In genomic region chr2:68695971-68696370, GRCh38 we compare ENCODE assay signal across 28 cellular contexts. TPM values are rescaled to one million over a fixed set of nuclear protein-coding genes. Genes with fewer than 3 reads are reported as not detected.
"Had no signal": no experiment of that assay in that cellular context is flagged by ENCODE, and none has a peak within 500 bp of the region (broad histone marks: within the 10 kb centered on the region; RNA-seq: fewer than 3 reads in every experiment).

No MANE protein-coding gene starts in this region.

- H3K4me3 ChIP-seq: colonic mucosa, esophagus squamous epithelium, mucosa of descending colon, smooth muscle cell, suprapubic skin, transverse colon, upper lobe of right lung, uterus had no signal

- H3K9ac ChIP-seq: parathyroid adenoma had no signal

- H3K9me3 ChIP-seq: colonic mucosa, neutrophil, suprapubic skin, upper lobe of right lung, uterus had no signal

- DNase-seq: colonic mucosa; dermis blood vessel endothelial cell; effector memory CD4-positive, alpha-beta T cell; esophagus squamous epithelium; kidney; mesenchymal stem cell; mucosa of descending colon; naive B cell; stimulated activated CD4-positive, alpha-beta T cell treated with anti-CD3 and anti-CD28 coated beads, Interleukin-12 subunit alpha, Interleukin-12 subunit beta, amount 100 ng/mL, for 4 hours; stimulated activated CD4-positive, alpha-beta T cell treated with anti-CD3 and anti-CD28 coated beads, Interleukin-1b, Interleukin-23, amount 100 ng/mL, for 48 hours; stimulated activated CD4-positive, alpha-beta T cell treated with anti-CD3 and anti-CD28 coated beads, Interleukin-4, amount 100 ng/mL, for 1 hour; stimulated activated CD8-positive, alpha-beta memory T cell treated with anti-CD3 and anti-CD28 coated beads, Interleukin-4, amount 100 ng/mL, for 48 hours; stimulated activated naive CD4-positive, alpha-beta T cell; stimulated activated naive CD8-positive, alpha-beta T cell treated with anti-CD3 and anti-CD28 coated beads, Interleukin-15, amount 100 ng/mL, for 72 hours; transverse colon; upper lobe of right lung; uterus had no signal

- H3K27ac ChIP-seq: colonic mucosa, esophagus squamous epithelium, parathyroid adenoma, suprapubic skin, transverse colon, upper lobe of right lung, uterus had no signal

- H3K36me3 ChIP-seq: colonic mucosa, esophagus squamous epithelium, neutrophil, suprapubic skin, transverse colon, upper lobe of right lung, uterus had no signal

- H3K27me3 ChIP-seq: colonic mucosa, neutrophil, suprapubic skin, transverse colon, upper lobe of right lung, uterus had no signal

- H3K4me1 ChIP-seq: colonic mucosa, parathyroid adenoma, suprapubic skin, transverse colon, upper lobe of right lung, uterus had no signal

- ATAC-seq: left lobe of liver; mucosa of descending colon; natural killer cell treated with Interleukin-12 subunit alpha and Interleukin-12 subunit beta and Interleukin-15 and Interleukin-18, amount 100 ng/mL, for 72 hours; sciatic nerve; stimulated activated naive CD8-positive, alpha-beta T cell treated with anti-CD3 and anti-CD28 coated beads, Interleukin-15, amount 100 ng/mL, for 72 hours; upper lobe of right lung had no signal

RNA-seq across cellular contexts. Expression of gene ARHGAP25, which starts 38.6 kb away (rescaled TPM):
- total RNA-seq: epithelial cell of proximal tubule had no signal

RNA-seq across cellular contexts. Expression of gene PROKR1, which starts 52.6 kb away (rescaled TPM):
- total RNA-seq: dermis blood vessel endothelial cell; endothelial cell of umbilical vein; epithelial cell of proximal tubule; esophagus squamous epithelium; kidney; lung microvascular endothelial cell; natural killer cell treated with Interleukin-12 subunit alpha and Interleukin-12 subunit beta and Interleukin-15 and Interleukin-18, amount 100 ng/mL, for 72 hours; osteoblast; smooth muscle cell; upper lobe of right lung had no signal
- polyA plus RNA-seq: endothelial cell of umbilical vein, smooth muscle cell had no signal
